9 cellular contexts compared by ENCODE assay signal in the genomic region with DNA sequence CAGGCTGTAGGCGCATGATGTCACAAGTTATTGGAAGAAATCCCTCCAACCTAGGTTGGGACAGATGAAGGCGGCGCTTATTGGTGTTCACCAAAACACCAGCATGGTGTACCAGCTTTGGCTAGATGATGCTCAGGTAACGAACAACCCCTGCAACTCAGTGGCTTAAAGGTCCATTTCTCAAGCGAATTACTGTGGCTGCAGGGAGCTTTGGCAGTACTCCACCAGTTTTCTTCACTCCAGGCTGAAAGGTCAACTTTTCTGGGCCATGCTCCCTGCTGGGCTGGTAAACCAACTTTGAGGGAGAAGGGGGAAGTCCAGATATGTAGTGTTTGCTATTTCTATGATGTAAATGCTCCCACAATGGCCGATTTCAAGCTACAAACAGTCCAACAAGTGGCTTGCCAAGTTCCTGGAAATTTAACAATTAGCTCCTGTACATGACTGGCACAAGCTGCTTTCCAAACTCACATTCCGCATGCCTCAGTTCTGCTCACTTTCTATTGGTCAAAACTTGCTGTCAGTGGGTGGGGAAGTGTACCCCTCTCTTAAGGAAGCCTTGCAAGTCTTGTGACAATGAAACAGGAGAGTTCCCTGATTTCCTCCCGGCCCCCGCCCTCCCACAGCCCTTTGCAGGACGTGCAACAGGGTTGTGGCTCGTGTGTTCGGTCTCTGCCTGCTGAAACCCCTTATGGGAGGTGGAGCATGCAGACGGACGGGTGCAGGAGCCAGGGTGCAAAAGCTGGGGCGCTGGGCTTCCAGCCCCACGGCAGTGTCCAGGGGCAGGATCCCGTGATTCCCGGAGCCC. TPM values are rescaled to one million over a fixed set of nuclear protein-coding genes. Genes with fewer than 3 reads are reported as not detected.
A peak's percentile ranks its signal among the peaks of the same experiment; 100 is the strongest.
DNase-seq lines count a peak whose midpoint lies in the region; ATAC-seq and TF ChIP-seq lines count a peak whose summit lies in the region.
"Had no signal": no experiment of that assay in that cellular context is flagged by ENCODE, and none has a peak within 500 bp of the region (broad histone marks: within the 10 kb centered on the region; RNA-seq: fewer than 3 reads in every experiment).

No MANE protein-coding gene starts in this region.

- H3K27me3 Mint-ChIP-seq in CD4-positive, alpha-beta T cell = peaks cover 11% of the 10 kb centered on the region
- peaks cover 7% of the 10 kb centered on the region for H3K27me3 Mint-ChIP-seq in activated naive CD8-positive, alpha-beta T cell treated with anti-CD3 and anti-CD28 coated beads, Interleukin-2, amount 10 ng/mL, durations not matched to agents 7 days and 5 days
- no peaks in the 10 kb centered on the region for H3K27me3 Mint-ChIP-seq in progenitor cell of endocrine pancreas

- peak overlapping the region; percentile 73 for H3K27ac Mint-ChIP-seq in CD4-positive, alpha-beta T cell
- H3K27ac Mint-ChIP-seq in activated naive CD8-positive, alpha-beta T cell treated with anti-CD3 and anti-CD28 coated beads, Interleukin-2, amount 10 ng/mL, durations not matched to agents 7 days and 5 days = peak overlapping the region; percentile 78
- peak overlapping the region; percentile 100 for H3K27ac Mint-ChIP-seq in progenitor cell of endocrine pancreas

- DNase-seq in CD4-positive, alpha-beta T cell = no peak
- DNase-seq in activated naive CD8-positive, alpha-beta T cell treated with anti-CD3 and anti-CD28 coated beads, Interleukin-2, amount 10 ng/mL, durations not matched to agents 7 days and 5 days = no peak
- DNase-seq in left ventricle myocardium inferior (peak; percentile 28), progenitor cell of endocrine pancreas (ENCODE audit: low spot score, unreplicated experiment) (peak; percentile 12), NCI-H1092 treated with DMSO at 0.1 percent for 48 hours (lab: John Stamatoyannopoulos, UW) (no peak)
- DNase-seq in central memory CD4-positive, alpha-beta T cell = no peak

- H3K9me3 Mint-ChIP-seq in CD4-positive, alpha-beta T cell = no peaks in the 10 kb centered on the region
- H3K9me3 Mint-ChIP-seq in activated naive CD8-positive, alpha-beta T cell treated with anti-CD3 and anti-CD28 coated beads, Interleukin-2, amount 10 ng/mL, durations not matched to agents 7 days and 5 days = no peaks in the 10 kb centered on the region
- peaks cover 9% of the 10 kb centered on the region for H3K9me3 Mint-ChIP-seq in progenitor cell of endocrine pancreas (ENCODE audit: low read depth)

- H3K4me3 ChIP-seq in left ventricle myocardium inferior = peak overlapping the region; percentile 85
- H3K4me3 ChIP-seq: K562 had no signal

- CTCF ChIA-PET in CD4-positive, alpha-beta T cell (lab: Charles Lee) = interaction anchor here (3.6 kb wide), 1 partner anchor 10 kb away, joined by 19 read pairs; no protein-coding TSS in a partner anchor

- no peak overlapping the region for H3K27ac ChIP-seq in CD4-positive, alpha-beta T cell (ENCODE audit: low read depth, low read length)
- H3K27ac ChIP-seq in left ventricle myocardium inferior (replicated peaks) = peak overlapping the region; percentile 91

- POLR2A ChIA-PET in CD4-positive, alpha-beta T cell (lab: Charles Lee) = interaction anchor here (1.3 to 2.3 kb wide), 3 partner anchors 10 to 57 kb away, joined by 8 to 19 read pairs (median 9); a partner anchor contains a TSS
- POLR2A ChIA-PET in activated naive CD8-positive, alpha-beta T cell treated with anti-CD3 and anti-CD28 coated beads, Interleukin-2, amount 10 ng/mL, durations not matched to agents 7 days and 5 days (lab: Charles Lee) = interaction anchor here (1.1 to 2.5 kb wide), 2 partner anchors 10 to 57 kb away, joined by 3 to 16 read pairs; no protein-coding TSS in a partner anchor

- peaks cover 32% of the 10 kb centered on the region for H3K4me1 ChIP-seq in left ventricle myocardium inferior

- H3K36me3 Mint-ChIP-seq in CD4-positive, alpha-beta T cell (ENCODE audit: low read depth) = peaks cover 11% of the 10 kb centered on the region
- peaks cover 6% of the 10 kb centered on the region for H3K36me3 Mint-ChIP-seq in activated naive CD8-positive, alpha-beta T cell treated with anti-CD3 and anti-CD28 coated beads, Interleukin-2, amount 10 ng/mL, durations not matched to agents 7 days and 5 days
- peaks cover 30% of the 10 kb centered on the region for H3K36me3 Mint-ChIP-seq in progenitor cell of endocrine pancreas (ENCODE audit: insufficient read depth)

- no peaks in the 10 kb centered on the region for H3K27me3 ChIP-seq in CD4-positive, alpha-beta T cell (ENCODE audit: control insufficient read depth, insufficient read depth, low read length)
- H3K27me3 ChIP-seq in left ventricle myocardium inferior (ENCODE audit: low read depth) = no peaks in the 10 kb centered on the region

- peaks cover 13% of the 10 kb centered on the region for H3K4me1 Mint-ChIP-seq in CD4-positive, alpha-beta T cell (ENCODE audit: low read depth)
- peaks cover 8% of the 10 kb centered on the region for H3K4me1 Mint-ChIP-seq in activated naive CD8-positive, alpha-beta T cell treated with anti-CD3 and anti-CD28 coated beads, Interleukin-2, amount 10 ng/mL, durations not matched to agents 7 days and 5 days
- peaks cover 17% of the 10 kb centered on the region for H3K4me1 Mint-ChIP-seq in progenitor cell of endocrine pancreas (ENCODE audit: low read depth)

- no peaks in the 10 kb centered on the region for H3K9me3 ChIP-seq in CD4-positive, alpha-beta T cell (ENCODE audit: control insufficient read depth, low read length)
- no peaks in the 10 kb centered on the region for H3K9me3 ChIP-seq in left ventricle myocardium inferior (replicated peaks)

- intact Hi-C loops in CD4-positive, alpha-beta T cell (cut with DNase I, micrococcal nuclease) = loop anchor here in 1 of 2 experiments (5.0 kb wide), 1 partner anchor 70 kb away; no protein-coding TSS in a partner anchor
- intact Hi-C loops in left ventricle myocardium inferior (cut with micrococcal nuclease) = no loop called here

- ATAC-seq in CD4-positive, alpha-beta T cell (ENCODE audit: poor library complexity) = no peak
- ATAC-seq in HG02798 (IDR thresholded peaks at IDR 0.05; ENCODE audit: poor library complexity, unreplicated experiment) (peak; percentile 25), HG03378 (IDR thresholded peaks at IDR 0.05; ENCODE audit: unreplicated experiment) (no peak)
- peak; percentile 19 for ATAC-seq in activated naive CD8-positive, alpha-beta T cell treated with anti-CD3 and anti-CD28 coated beads, Interleukin-2, amount 10 ng/mL, durations not matched to agents 7 days and 5 days (ENCODE audit: low read depth)
- ATAC-seq: K562 had no signal

- H3K36me3 ChIP-seq in left ventricle myocardium inferior = no peaks in the 10 kb centered on the region

- no peak for TF ChIP-seq CTCF in CD4-positive, alpha-beta T cell (IDR thresholded peaks at IDR 0.05)
- no peak for TF ChIP-seq CTCF in left ventricle myocardium inferior (IDR thresholded peaks at IDR 0.05; ENCODE audit: borderline replicate concordance)
- no peak for TF ChIP-seq CTCF in progenitor cell of endocrine pancreas (IDR thresholded peaks at IDR 0.05; ENCODE audit: unreplicated experiment)

- peak overlapping the region; percentile 96 for H3K4me3 Mint-ChIP-seq in CD4-positive, alpha-beta T cell
- H3K4me3 Mint-ChIP-seq in activated naive CD8-positive, alpha-beta T cell treated with anti-CD3 and anti-CD28 coated beads, Interleukin-2, amount 10 ng/mL, durations not matched to agents 7 days and 5 days = peak overlapping the region; percentile 93
- peak overlapping the region; percentile 96 for H3K4me3 Mint-ChIP-seq in progenitor cell of endocrine pancreas (ENCODE audit: low read depth)

RNA-seq across cellular contexts. Expression of a gene that starts 0.6 kb away (rescaled TPM):
- total RNA-seq in CD4-positive, alpha-beta T cell = 1 to 10 TPM; 3.0 to 3.7 TPM
- total RNA-seq in activated naive CD8-positive, alpha-beta T cell treated with anti-CD3 and anti-CD28 coated beads, Interleukin-2, amount 10 ng/mL, durations not matched to agents 7 days and 5 days = 1 to 10 TPM; 3.6 to 3.8 TPM
- total RNA-seq in left ventricle myocardium inferior (7.8 TPM), progenitor cell of endocrine pancreas (37.1 and 38.0 TPM in 2 replicates)
- total RNA-seq: K562 had no signal

RNA-seq across cellular contexts. Expression of a gene that starts 57.5 kb away (rescaled TPM):
- total RNA-seq in CD4-positive, alpha-beta T cell = 10 to 100 TPM; 15.5 to 15.7 TPM
- 10 to 100 TPM; 28.6 to 30.4 TPM for total RNA-seq in activated naive CD8-positive, alpha-beta T cell treated with anti-CD3 and anti-CD28 coated beads, Interleukin-2, amount 10 ng/mL, durations not matched to agents 7 days and 5 days
- total RNA-seq in left ventricle myocardium inferior (16.2 TPM), progenitor cell of endocrine pancreas (26.3 and 28.1 TPM in 2 replicates)

Comparison
In these comparisons a context has a peak if more than half of its experiments do, and no peak if none do; other contexts are left out.
1. ATAC-seq: peak in HG02798 (single experiment) and activated naive CD8-positive, alpha-beta T cell treated with anti-CD3 and anti-CD28 coated beads, Interleukin-2, amount 10 ng/mL, durations not matched to agents 7 days and 5 days (single experiment); none in CD4-positive, alpha-beta T cell (single experiment) and HG03378 (single experiment).
2. DNase-seq: peak in left ventricle myocardium inferior (single experiment) and progenitor cell of endocrine pancreas (single experiment); none in CD4-positive, alpha-beta T cell (0 of 10), activated naive CD8-positive, alpha-beta T cell treated with anti-CD3 and anti-CD28 coated beads, Interleukin-2, amount 10 ng/mL, durations not matched to agents 7 days and 5 days (single experiment), central memory CD4-positive, alpha-beta T cell (single experiment) and NCI-H1092 treated with DMSO at 0.1 percent for 48 hours (single experiment).
3. Peak in every context shown above with its lines, with median percentiles within 50 percentile points of each other: H3K27ac Mint-ChIP-seq and H3K4me3 Mint-ChIP-seq.